8 cellular contexts compared by ENCODE assay signal in genomic region chr6:158972241-158973233, GRCh38.
DNase-seq lines count a peak whose midpoint lies in the region; FAIRE-seq and TF ChIP-seq lines count a peak whose summit lies in the region.

No MANE protein-coding gene starts in this region.

- TF ChIP-seq CTCF in brain microvascular endothelial cell (IDR thresholded peaks at IDR 0.05; ENCODE audit: low read depth, low read length, missing control alignments), result peak; percentile 13

- H3K36me3 ChIP-seq in brain microvascular endothelial cell (replicated peaks), result peaks cover 3% of the 10 kb centered on the region

- no peaks in the 10 kb centered on the region for H3K27me3 ChIP-seq in brain microvascular endothelial cell (replicated peaks)

- no peak overlapping the region for H3K4me3 ChIP-seq in brain microvascular endothelial cell (ENCODE audit: low read depth, low read length)

- H3K27ac ChIP-seq in brain microvascular endothelial cell, result no peak overlapping the region

- peak; percentile 92 for FAIRE-seq in GM19239 (lab: Jason Lieb, UNC)

- in situ Hi-C loops in brain microvascular endothelial cell (cut with HindIII; ENCODE audit: low pct_ligation_motif_present, low sequenced_read_pairs), result loop anchor here (25.0 kb wide), 1 partner anchor 260 kb away; no protein-coding TSS in a partner anchor

- peak; percentile 74 to 86 for DNase-seq in AML-193 (lab: John Stamatoyannopoulos, UW)
- peak; percentile 21 for DNase-seq in GM19239 (ENCODE audit: insufficient read length, low spot score)
- DNase-seq in NCI-H524 (lab: John Stamatoyannopoulos, UW), result peak; percentile 53 to 85
- DNase-seq in brain microvascular endothelial cell, result peak; percentile 25
- peak; percentile 68 for DNase-seq in inferior parietal cortex (ENCODE audit: extremely low spot score)
- DNase-seq in superior temporal gyrus (ENCODE audit: extremely low spot score), result peak; percentile 81
- no peak for DNase-seq in activated T-cell treated with anti-CD3 and anti-CD28 coated beads for 4 hours
- no peak for DNase-seq in T1000 (lab: John Stamatoyannopoulos, UW)

Comparison
In these comparisons a context has a peak if more than half of its experiments do, and no peak if none do; other contexts are left out.
1. DNase-seq: peak in AML-193 (2 of 2), GM19239 (single experiment), NCI-H524 (2 of 2), brain microvascular endothelial cell (single experiment), inferior parietal cortex (single experiment) and superior temporal gyrus (single experiment); none in activated T-cell treated with anti-CD3 and anti-CD28 coated beads for 4 hours (single experiment) and T1000 (single experiment).